In genomic region chr2:156046900-156047299, GRCh38 we compare ENCODE assay signal across 19 cellular contexts.
"Had no signal": no experiment of that assay in that cellular context is flagged by ENCODE, and none has a peak within 500 bp of the region (broad histone marks: within the 10 kb centered on the region; RNA-seq: fewer than 3 reads in every experiment).

No MANE protein-coding gene starts in this region.

- H3K27me3 ChIP-seq: esophagus squamous epithelium, testis, tibial nerve, upper lobe of right lung, vagina had no signal

- H3K4me1 Mint-ChIP-seq: nephron progenitor cell; stimulated activated naive B cell treated with anti-CD40 and anti-IgM and Interleukin-4, amounts not matched to agents 10 μg/mL and 1 μg/mL and 100 μg/mL, for 72 hours; stimulated activated naive CD8-positive, alpha-beta T cell treated with anti-CD3 and anti-CD28 coated beads, Interleukin-15, amount 100 ng/mL, for 72 hours had no signal

- H3K27ac Mint-ChIP-seq: naive thymus-derived CD4-positive, alpha-beta T cell; stimulated activated naive B cell treated with anti-CD40 and anti-IgM and Interleukin-4, amounts not matched to agents 10 μg/mL and 1 μg/mL and 100 μg/mL, for 72 hours; stimulated activated naive CD8-positive, alpha-beta T cell treated with anti-CD3 and anti-CD28 coated beads, Interleukin-15, amount 100 ng/mL, for 72 hours had no signal

- H3K4me3 Mint-ChIP-seq: naive thymus-derived CD4-positive, alpha-beta T cell; nephron progenitor cell; stimulated activated naive B cell treated with anti-CD40 and anti-IgM and Interleukin-4, amounts not matched to agents 10 μg/mL and 1 μg/mL and 100 μg/mL, for 72 hours; stimulated activated naive CD8-positive, alpha-beta T cell treated with anti-CD3 and anti-CD28 coated beads, Interleukin-15, amount 100 ng/mL, for 72 hours had no signal

- H3K9me3 ChIP-seq: esophagus squamous epithelium, psoas muscle, testis, upper lobe of right lung, vagina had no signal

- H3K36me3 ChIP-seq: esophagus squamous epithelium, tibial nerve, upper lobe of right lung, vagina had no signal

- H3K27me3 Mint-ChIP-seq: naive thymus-derived CD4-positive, alpha-beta T cell; stimulated activated naive B cell treated with anti-CD40 and anti-IgM and Interleukin-4, amounts not matched to agents 10 μg/mL and 1 μg/mL and 100 μg/mL, for 72 hours; stimulated activated naive CD8-positive, alpha-beta T cell treated with anti-CD3 and anti-CD28 coated beads, Interleukin-15, amount 100 ng/mL, for 72 hours had no signal

- DNase-seq: effector memory CD4-positive, alpha-beta T cell; esophagus squamous epithelium; foreskin fibroblast; left colon; left ventricle myocardium superior; naive thymus-derived CD4-positive, alpha-beta T cell; nephron progenitor cell; psoas muscle; retina; stimulated activated CD4-positive, alpha-beta T cell treated with anti-CD3 and anti-CD28 coated beads, Interleukin-2, amount 100 ng/mL, for 24 hours; stimulated activated CD4-positive, alpha-beta T cell treated with anti-CD3 and anti-CD28 coated beads, Interleukin-4, amount 100 ng/mL, for 4 hours; stimulated activated naive B cell treated with anti-CD40 and anti-IgM and Interleukin-4, amounts not matched to agents 10 μg/mL and 1 μg/mL and 100 μg/mL, for 72 hours; stimulated activated naive CD8-positive, alpha-beta T cell treated with anti-CD3 and anti-CD28 coated beads, Interleukin-15, amount 100 ng/mL, for 72 hours; testis; upper lobe of right lung had no signal

- H3K4me1 ChIP-seq: esophagus squamous epithelium, parathyroid adenoma, psoas muscle, testis, tibial nerve, upper lobe of right lung, vagina had no signal

- H3K4me3 ChIP-seq: esophagus squamous epithelium, lung, psoas muscle, testis, tibial nerve, upper lobe of right lung, vagina had no signal

- H3K9ac ChIP-seq: parathyroid adenoma had no signal

- H2AFZ ChIP-seq: parathyroid adenoma had no signal

- H3K36me3 Mint-ChIP-seq: naive thymus-derived CD4-positive, alpha-beta T cell; stimulated activated naive B cell treated with anti-CD40 and anti-IgM and Interleukin-4, amounts not matched to agents 10 μg/mL and 1 μg/mL and 100 μg/mL, for 72 hours had no signal

- H3K27ac ChIP-seq: esophagus squamous epithelium, parathyroid adenoma, psoas muscle, testis, tibial nerve, upper lobe of right lung, vagina had no signal

- H3K79me2 ChIP-seq: parathyroid adenoma had no signal
